In the genomic region with DNA sequence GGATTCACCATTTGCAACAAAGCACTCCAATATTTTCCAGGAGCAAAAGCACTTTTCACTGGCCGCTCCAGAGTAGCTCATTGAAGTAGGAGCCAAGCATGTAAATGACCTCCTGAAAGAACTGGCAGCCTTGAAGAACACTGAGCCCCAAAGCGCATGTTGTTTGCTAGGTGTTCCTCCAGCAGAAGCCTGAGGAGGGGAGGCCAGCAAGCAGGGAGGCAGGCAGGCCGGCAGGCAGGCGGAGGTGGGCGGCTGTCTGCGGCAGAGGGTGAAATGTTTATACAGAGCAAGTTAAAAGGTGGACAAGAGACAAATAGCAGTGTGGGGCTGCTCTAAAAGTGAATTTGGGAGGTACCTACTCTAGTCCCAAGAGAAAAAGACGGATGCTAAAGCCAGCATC, we compare ENCODE assay signal across 31 cellular contexts.
"Had no signal": no experiment of that assay in that cellular context is flagged by ENCODE, and none has a peak within 500 bp of the region (broad histone marks: within the 10 kb centered on the region; RNA-seq: fewer than 3 reads in every experiment).

No MANE protein-coding gene starts in this region.

- H3K36me3 ChIP-seq: ascending aorta, cardiac muscle cell, SJCRH30 had no signal

- H3K9ac ChIP-seq: KMS-11 had no signal

- H3K27me3 Mint-ChIP-seq: activated CD4-positive, alpha-beta T cell treated with anti-CD3 and anti-CD28 coated beads, Interleukin-2, amount 10 ng/mL, durations not matched to agents 24 days and 14 days; activated naive CD8-positive, alpha-beta T cell treated with anti-CD3 and anti-CD28 coated beads, Interleukin-2, amount 10 ng/mL, durations not matched to agents 7 days and 5 days had no signal

- H3K27me3 ChIP-seq: ascending aorta, cardiac muscle cell, SJCRH30 had no signal

- ATAC-seq: activated CD8-positive, alpha-beta T cell treated with anti-CD3 and anti-CD28 coated beads for 36 hours; activated T-cell treated with anti-CD3 and anti-CD28 coated beads, Interleukin-2, amount 50 U/mL, for 72 hours; Panc1 had no signal

- H3K4me1 ChIP-seq: ascending aorta, SJCRH30 had no signal

- DNase-seq: activated CD4-positive, alpha-beta T cell treated with anti-CD3 and anti-CD28 coated beads, Interleukin-2, amount 10 ng/mL, durations not matched to agents 24 days and 14 days; activated CD4-positive, alpha-beta T cell treated with anti-CD3 and anti-CD28 coated beads, Interleukin-2, amount 50 U/mL, for 4 hours; activated CD8-positive, alpha-beta T cell treated with anti-CD3 and anti-CD28 coated beads for 36 hours; activated gamma-delta T cell; activated naive CD4-positive, alpha-beta T cell treated with Interleukin-2 at 50 U/mL for 16 hours; activated naive CD8-positive, alpha-beta T cell treated with anti-CD3 and anti-CD28 coated beads, Interleukin-2, amount 10 ng/mL, durations not matched to agents 7 days and 5 days; activated T-cell treated with anti-CD3 and anti-CD28 coated beads, Interleukin-2, amount 50 U/mL, for 1 hour; activated T-cell treated with anti-CD3 and anti-CD28 coated beads, Interleukin-2, amount 50 U/mL, for 72 hours; NCI-H1092 treated with DMSO at 0.1 percent for 48 hours; NCI-H1417; NCI-H146; NCI-H187; NCI-H2029 treated with DMSO at 0.1 percent for 48 hours; NCI-H2107; NCI-H2171 treated with DMSO at 0.1 percent for 48 hours; NCI-H2227 treated with DMSO at 0.1 percent for 48 hours; NCI-H446; NCI-H510A treated with DMSO at 0.1 percent for 48 hours; NCI-H526 treated with DMSO at 0.1 percent for 48 hours; NCI-H774; SHP77; SJCRH30; T1000 had no signal

- H3K27ac Mint-ChIP-seq: activated CD4-positive, alpha-beta T cell treated with anti-CD3 and anti-CD28 coated beads, Interleukin-2, amount 10 ng/mL, durations not matched to agents 24 days and 14 days; activated CD8-positive, alpha-beta T cell treated with anti-CD3 and anti-CD28 coated beads for 36 hours; activated naive CD4-positive, alpha-beta T cell treated with anti-CD3 and anti-CD28 coated beads, Interleukin-2, amount 50 U/mL, for 24 hours; activated naive CD8-positive, alpha-beta T cell treated with anti-CD3 and anti-CD28 coated beads, Interleukin-2, amount 10 ng/mL, durations not matched to agents 7 days and 5 days; activated T-cell treated with anti-CD3 and anti-CD28 coated beads, Interleukin-2, amount 50 U/mL, for 72 hours; activated T-helper 2 cell treated with anti-CD3 and anti-CD28 coated beads, Interferon-gamma antibody, Interleukin-2, Interleukin-4, amounts not matched to agents 10 μg/mL and 5 μg/mL and 100 μg/mL, durations not matched to agents 14 hours and 24 hours and 36 hours had no signal

- H3K4me3 Mint-ChIP-seq: activated CD4-positive, alpha-beta T cell treated with anti-CD3 and anti-CD28 coated beads, Interleukin-2, amount 10 ng/mL, durations not matched to agents 24 days and 14 days; activated CD8-positive, alpha-beta T cell treated with anti-CD3 and anti-CD28 coated beads for 36 hours; activated naive CD4-positive, alpha-beta T cell treated with anti-CD3 and anti-CD28 coated beads, Interleukin-2, amount 50 U/mL, for 24 hours; activated naive CD8-positive, alpha-beta T cell treated with anti-CD3 and anti-CD28 coated beads, Interleukin-2, amount 10 ng/mL, durations not matched to agents 7 days and 5 days; activated T-cell treated with anti-CD3 and anti-CD28 coated beads, Interleukin-2, amount 50 U/mL, for 72 hours had no signal

- H3K9me3 ChIP-seq: ascending aorta, SJCRH30 had no signal

- H3K4me2 ChIP-seq: KMS-11 had no signal

- H3K9me3 Mint-ChIP-seq: activated CD8-positive, alpha-beta T cell treated with anti-CD3 and anti-CD28 coated beads for 36 hours; activated naive CD4-positive, alpha-beta T cell treated with anti-CD3 and anti-CD28 coated beads, Interleukin-2, amount 50 U/mL, for 24 hours; activated naive CD8-positive, alpha-beta T cell treated with anti-CD3 and anti-CD28 coated beads, Interleukin-2, amount 10 ng/mL, durations not matched to agents 7 days and 5 days; activated T-cell treated with anti-CD3 and anti-CD28 coated beads, Interleukin-2, amount 50 U/mL, for 72 hours; activated T-helper 2 cell treated with anti-CD3 and anti-CD28 coated beads, Interferon-gamma antibody, Interleukin-2, Interleukin-4, amounts not matched to agents 10 μg/mL and 5 μg/mL and 100 μg/mL, durations not matched to agents 14 hours and 24 hours and 36 hours had no signal

- H3K36me3 Mint-ChIP-seq: activated naive CD4-positive, alpha-beta T cell treated with anti-CD3 and anti-CD28 coated beads, Interleukin-2, amount 50 U/mL, for 24 hours; activated naive CD8-positive, alpha-beta T cell treated with anti-CD3 and anti-CD28 coated beads, Interleukin-2, amount 10 ng/mL, durations not matched to agents 7 days and 5 days had no signal

- H3K27ac ChIP-seq: ascending aorta, cardiac muscle cell, KMS-11, SJCRH30, SK-N-MC had no signal

- H3K4me3 ChIP-seq: ascending aorta, cardiac muscle cell, SJCRH30, SK-N-MC had no signal

- H3K4me1 Mint-ChIP-seq: activated CD4-positive, alpha-beta T cell treated with anti-CD3 and anti-CD28 coated beads, Interleukin-2, amount 10 ng/mL, durations not matched to agents 24 days and 14 days; activated naive CD4-positive, alpha-beta T cell treated with anti-CD3 and anti-CD28 coated beads, Interleukin-2, amount 50 U/mL, for 24 hours; activated naive CD8-positive, alpha-beta T cell treated with anti-CD3 and anti-CD28 coated beads, Interleukin-2, amount 10 ng/mL, durations not matched to agents 7 days and 5 days had no signal

- FAIRE-seq: TTC549 had no signal
